In genomic region chr10:121926157-121926556, GRCh38 we compare ENCODE assay signal across 10 cellular contexts. TPM values are rescaled to one million over a fixed set of nuclear protein-coding genes. Genes with fewer than 3 reads are reported as not detected.
DNase-seq lines count a peak whose midpoint lies in the region; ATAC-seq and TF ChIP-seq lines count a peak whose summit lies in the region.
"Had no signal": no experiment of that assay in that cellular context is flagged by ENCODE, and none has a peak within 500 bp of the region (broad histone marks: within the 10 kb centered on the region; RNA-seq: fewer than 3 reads in every experiment).

No MANE protein-coding gene starts in this region.

- H3K4me3 Mint-ChIP-seq in chondrocyte (ENCODE audit: unreplicated experiment) (peak overlapping the region; percentile 33), natural killer cell (peak overlapping the region; percentile 95)

- DNase-seq in BE2C (no peak), chondrocyte (ENCODE audit: low spot score) (no peak), natural killer cell (no peak), GDM1 (lab: John Stamatoyannopoulos, UW) (no peak), COLO668 (lab: John Stamatoyannopoulos, UW; ENCODE audit: unreplicated experiment) (no peak), dermis blood vessel endothelial cell (no peak), cerebellar nuclear complex (lab: John Stamatoyannopoulos, UW) (no peak)
- DNase-seq: midbrain, NCI-H748 treated with DMSO at 0.1 percent for 48 hours had no signal

- H3K9ac ChIP-seq in HUES64 (ENCODE audit: low read depth, low read length) = no peak overlapping the region

- H3K27ac ChIP-seq in HUES64 (ENCODE audit: low read depth, low read length) = no peak overlapping the region

- H3K4me1 ChIP-seq in BE2C = peaks cover 15% of the 10 kb centered on the region
- H3K4me1 ChIP-seq in HUES64 (ENCODE audit: insufficient read depth, low read length) = peaks cover 10% of the 10 kb centered on the region

- no peaks in the 10 kb centered on the region for H3K9me3 Mint-ChIP-seq in chondrocyte (ENCODE audit: low read depth)
- no peaks in the 10 kb centered on the region for H3K9me3 Mint-ChIP-seq in natural killer cell

- H3K36me3 Mint-ChIP-seq in chondrocyte (ENCODE audit: low read depth) (peaks cover 5% of the 10 kb centered on the region), natural killer cell (no peaks in the 10 kb centered on the region)

- H3K27me3 Mint-ChIP-seq in chondrocyte (ENCODE audit: low read depth) (no peaks in the 10 kb centered on the region), natural killer cell (ENCODE audit: low read depth in 2 of 2) (no peaks in the 10 kb centered on the region)

- TF ChIP-seq CTCF in BE2C (IDR thresholded peaks at IDR 0.05; ENCODE audit: low read depth, low read length) = no peak
- TF ChIP-seq CTCF in chondrocyte (IDR thresholded peaks at IDR 0.05) = no peak
- no peak for TF ChIP-seq CTCF in natural killer cell (IDR thresholded peaks at IDR 0.05)

- H3K36me3 ChIP-seq in BE2C (peaks cover 8% of the 10 kb centered on the region), HUES64 (ENCODE audit: insufficient read depth, low read length) (peaks cover 29% of the 10 kb centered on the region)

- H3K27ac Mint-ChIP-seq in chondrocyte (ENCODE audit: unreplicated experiment) = peak overlapping the region; percentile 17
- peak overlapping the region in 1 of 2 donors; percentile 92 for H3K27ac Mint-ChIP-seq in natural killer cell

- H3K9me3 ChIP-seq in BE2C (no peaks in the 10 kb centered on the region), HUES64 (ENCODE audit: insufficient read depth, low read depth, low read length) (no peaks in the 10 kb centered on the region)

- 100% methylated on average over 1 of the region's 4 CpGs for WGBS in HUES64

- no peak for ATAC-seq in natural killer cell

- intact Hi-C loops in natural killer cell (cut with micrococcal nuclease) = loop anchor here (5.0 kb wide), 1 partner anchor 1074 kb away; the partner anchor contains the start of gene WDR11

- H3K4me1 Mint-ChIP-seq in chondrocyte (ENCODE audit: low read depth) (peaks cover 37% of the 10 kb centered on the region), natural killer cell (peaks cover 35 to 40% of the 10 kb centered on the region in 2 donors)

- no peaks in the 10 kb centered on the region for H3K27me3 ChIP-seq in BE2C
- no peaks in the 10 kb centered on the region for H3K27me3 ChIP-seq in HUES64 (ENCODE audit: insufficient read depth, low read length)

- H3K4me3 ChIP-seq in BE2C (ENCODE audit: low read depth, low read length) (peak overlapping the region; percentile 84), HUES64 (ENCODE audit: low read length) (peak overlapping the region; percentile 98)

RNA-seq across cellular contexts. Expression of gene ATE1, which starts 1.7 kb away (rescaled TPM):
- 20.3 TPM for polyA plus RNA-seq in BE2C (2012; ENCODE audit: insufficient read depth, insufficient read length, low read depth)
- 14.7 TPM for polyA plus RNA-seq in HUES64 (2013, experiment 1 of 2)
- polyA plus RNA-seq in HUES64 (2013, experiment 2 of 2) = 14.8 TPM
- total RNA-seq in chondrocyte = 19.8 to 24.2 TPM (median 24.0 TPM) in 3 replicates
- 10 to 100 TPM; 30.4 to 40.6 (median 30.5) TPM for total RNA-seq in natural killer cell
- 48.7 and 52.7 TPM in 2 replicates for total RNA-seq in dermis blood vessel endothelial cell

RNA-seq across cellular contexts. Expression of gene NSMCE4A, which starts 48.9 kb away (rescaled TPM):
- polyA plus RNA-seq in BE2C (2012; ENCODE audit: insufficient read depth, insufficient read length, low read depth) = 42.4 TPM
- 60.8 TPM for polyA plus RNA-seq in HUES64 (2013, experiment 1 of 2)
- polyA plus RNA-seq in HUES64 (2013, experiment 2 of 2) = 70.1 TPM
- total RNA-seq in chondrocyte (19.5 to 25.1 TPM (median 24.8 TPM) in 3 replicates), natural killer cell (10 to 100 TPM; 47.8 to 60.3 (median 47.9) TPM), dermis blood vessel endothelial cell (54.6 and 67.9 TPM in 2 replicates)
